In the genomic region with DNA sequence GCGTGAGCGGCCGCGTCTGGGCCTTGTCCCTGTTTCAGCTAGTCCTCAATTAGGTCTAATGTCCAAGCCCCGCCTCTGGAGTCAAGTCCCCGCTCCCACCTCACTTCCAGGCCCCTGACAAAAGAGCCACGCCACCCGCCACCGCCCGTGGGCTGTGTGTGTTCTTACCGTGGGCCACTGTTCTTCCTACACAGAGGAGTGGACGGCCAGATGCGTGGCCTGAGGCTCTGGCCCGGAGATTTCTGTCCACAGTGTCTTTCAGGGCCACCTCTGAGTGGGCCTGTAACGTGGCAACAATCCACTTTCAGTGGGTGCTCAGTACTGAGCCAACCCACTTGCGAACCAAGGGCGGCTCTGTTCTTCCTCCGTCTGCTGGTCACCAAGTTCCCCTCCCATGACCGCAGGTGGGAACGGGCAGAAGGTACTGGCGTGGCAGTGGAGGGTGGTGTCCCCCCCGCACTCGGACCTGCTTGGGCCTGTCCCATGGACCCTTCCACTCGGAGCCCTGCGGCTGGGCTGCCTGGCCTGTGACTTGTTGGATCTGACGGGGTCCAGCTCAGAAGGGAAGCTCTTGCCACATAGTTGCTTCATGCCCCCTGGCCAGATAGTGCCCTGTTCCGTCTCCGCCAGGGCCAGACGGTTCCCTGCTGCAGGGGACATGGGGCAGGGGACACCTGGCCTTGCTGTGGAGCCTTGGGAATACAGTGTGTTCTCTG, we compare ENCODE assay signal across 1 cellular context.
TF ChIP-seq lines count a peak whose summit lies in the region.

No MANE protein-coding gene starts in this region.

TF ChIP-seq in K562, 482 proteins besides CTCF, POLR2A, EP300 and RAD21:
- TF ChIP-seq ATF1 (CRISPR knock-in tag; IDR thresholded peaks at IDR 0.05) (no peak), ATF1 (tag; IDR thresholded peaks at IDR 0.05) (no peak), ZFX (CRISPR knock-in tag; IDR thresholded peaks at IDR 0.05) (0 out of 2 replicates have a peak, but pooled peaks have one; percentile 7), FOXK2 (conservative IDR thresholded peaks at IDR 0.05 in 1 of 2, IDR thresholded peaks at IDR 0.05 in 1 of 2; ENCODE audit: low read depth in 2 of 2) (no peak), SMARCE1 (IDR thresholded peaks at IDR 0.05) (no peak), ZNF444 (CRISPR knock-in tag; IDR thresholded peaks at IDR 0.05) (no peak), ZNF165 (CRISPR knock-in tag; IDR thresholded peaks at IDR 0.05; ENCODE audit: borderline replicate concordance) (no peak)
- TF ChIP-seq, protein P1, sequence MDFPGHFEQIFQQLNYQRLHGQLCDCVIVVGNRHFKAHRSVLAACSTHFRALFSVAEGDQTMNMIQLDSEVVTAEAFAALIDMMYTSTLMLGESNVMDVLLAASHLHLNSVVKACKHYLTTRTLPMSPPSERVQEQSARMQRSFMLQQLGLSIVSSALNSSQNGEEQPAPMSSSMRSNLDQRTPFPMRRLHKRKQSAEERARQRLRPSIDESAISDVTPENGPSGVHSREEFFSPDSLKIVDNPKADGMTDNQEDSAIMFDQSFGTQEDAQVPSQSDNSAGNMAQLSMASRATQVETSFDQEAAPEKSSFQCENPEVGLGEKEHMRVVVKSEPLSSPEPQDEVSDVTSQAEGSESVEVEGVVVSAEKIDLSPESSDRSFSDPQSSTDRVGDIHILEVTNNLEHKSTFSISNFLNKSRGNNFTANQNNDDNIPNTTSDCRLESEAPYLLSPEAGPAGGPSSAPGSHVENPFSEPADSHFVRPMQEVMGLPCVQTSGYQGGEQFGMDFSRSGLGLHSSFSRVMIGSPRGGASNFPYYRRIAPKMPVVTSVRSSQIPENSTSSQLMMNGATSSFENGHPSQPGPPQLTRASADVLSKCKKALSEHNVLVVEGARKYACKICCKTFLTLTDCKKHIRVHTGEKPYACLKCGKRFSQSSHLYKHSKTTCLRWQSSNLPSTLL (IDR thresholded peaks at IDR 0.05) = no peak
- TF ChIP-seq, protein P2, sequence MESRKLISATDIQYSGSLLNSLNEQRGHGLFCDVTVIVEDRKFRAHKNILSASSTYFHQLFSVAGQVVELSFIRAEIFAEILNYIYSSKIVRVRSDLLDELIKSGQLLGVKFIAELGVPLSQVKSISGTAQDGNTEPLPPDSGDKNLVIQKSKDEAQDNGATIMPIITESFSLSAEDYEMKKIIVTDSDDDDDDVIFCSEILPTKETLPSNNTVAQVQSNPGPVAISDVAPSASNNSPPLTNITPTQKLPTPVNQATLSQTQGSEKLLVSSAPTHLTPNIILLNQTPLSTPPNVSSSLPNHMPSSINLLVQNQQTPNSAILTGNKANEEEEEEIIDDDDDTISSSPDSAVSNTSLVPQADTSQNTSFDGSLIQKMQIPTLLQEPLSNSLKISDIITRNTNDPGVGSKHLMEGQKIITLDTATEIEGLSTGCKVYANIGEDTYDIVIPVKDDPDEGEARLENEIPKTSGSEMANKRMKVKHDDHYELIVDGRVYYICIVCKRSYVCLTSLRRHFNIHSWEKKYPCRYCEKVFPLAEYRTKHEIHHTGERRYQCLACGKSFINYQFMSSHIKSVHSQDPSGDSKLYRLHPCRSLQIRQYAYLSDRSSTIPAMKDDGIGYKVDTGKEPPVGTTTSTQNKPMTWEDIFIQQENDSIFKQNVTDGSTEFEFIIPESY (CRISPR knock-in tag; IDR thresholded peaks at IDR 0.05) = 0 out of 2 replicates have a peak, but pooled peaks have one; percentile 45
